16 cellular contexts compared by ENCODE assay signal in genomic region chr7:96786998-96787395, GRCh38.
"Had no signal": no experiment of that assay in that cellular context is flagged by ENCODE, and none has a peak within 500 bp of the region (broad histone marks: within the 10 kb centered on the region; RNA-seq: fewer than 3 reads in every experiment).

No MANE protein-coding gene starts in this region.

- H3K36me3 ChIP-seq: ascending aorta, colonic mucosa, prostate gland, right atrium auricular region had no signal

- H3K27ac ChIP-seq: ascending aorta, colonic mucosa had no signal

- H3K9me3 ChIP-seq: ascending aorta, colonic mucosa, prostate gland, right atrium auricular region had no signal

- H3K27me3 ChIP-seq: ascending aorta, colonic mucosa, right atrium auricular region had no signal

- H3K36me3 Mint-ChIP-seq: activated naive CD4-positive, alpha-beta T cell treated with anti-CD3 and anti-CD28 coated beads, Interleukin-2, amount 50 U/mL, for 24 hours; type B pancreatic cell had no signal

- H3K27ac Mint-ChIP-seq: activated naive CD4-positive, alpha-beta T cell treated with anti-CD3 and anti-CD28 coated beads, Interleukin-2, amount 50 U/mL, for 24 hours had no signal

- DNase-seq: activated CD4-positive, CD25-positive, alpha-beta regulatory T cell treated with anti-CD3 and anti-CD28 coated beads, Interleukin-2, amount 50 U/mL, for 72 hours; activated gamma-delta T cell; colonic mucosa; erythroblast; foreskin melanocyte; stimulated activated naive CD8-positive, alpha-beta T cell treated with anti-CD3 and anti-CD28 coated beads, Interleukin-15, Interleukin-2, amounts not matched to agents 100 U/mL and 50 U/mL, for 24 hours had no signal

- H3K4me1 ChIP-seq: ascending aorta, colonic mucosa, prostate gland, right atrium auricular region had no signal

- H3K27me3 Mint-ChIP-seq: activated naive CD4-positive, alpha-beta T cell treated with anti-CD3 and anti-CD28 coated beads, Interleukin-2, amount 50 U/mL, for 24 hours; central memory CD8-positive, alpha-beta T cell had no signal

- H3K9me3 Mint-ChIP-seq: activated naive CD4-positive, alpha-beta T cell treated with anti-CD3 and anti-CD28 coated beads, Interleukin-2, amount 50 U/mL, for 24 hours; central memory CD8-positive, alpha-beta T cell; neural crest cell; type B pancreatic cell had no signal

- H3K4me3 ChIP-seq: ascending aorta, colonic mucosa, lung, prostate gland, right atrium auricular region had no signal

- H3K4me3 Mint-ChIP-seq: activated naive CD4-positive, alpha-beta T cell treated with anti-CD3 and anti-CD28 coated beads, Interleukin-2, amount 50 U/mL, for 24 hours; central memory CD8-positive, alpha-beta T cell; neural crest cell had no signal

- FAIRE-seq: endometrium, islet of Langerhans had no signal
